Comparison of ENCODE assay signal across 26 cellular contexts in genomic region chr16:14315683-14316320, GRCh38.
"Had no signal": no experiment of that assay in that cellular context is flagged by ENCODE, and none has a peak within 500 bp of the region (broad histone marks: within the 10 kb centered on the region; RNA-seq: fewer than 3 reads in every experiment).

No MANE protein-coding gene starts in this region.

- H3K4me2 ChIP-seq: neural progenitor cell had no signal

- H3K4me1 ChIP-seq: parathyroid adenoma, right atrium auricular region, upper lobe of right lung had no signal

- H2AFZ ChIP-seq: neural progenitor cell, parathyroid adenoma had no signal

- H3K79me2 ChIP-seq: parathyroid adenoma had no signal

- ATAC-seq: left cardiac atrium; left lobe of liver; lower lobe of right lung; natural killer cell; sciatic nerve; stimulated activated naive B cell treated with anti-CD40 and anti-IgM and Interleukin-4, amounts not matched to agents 10 μg/mL and 1 μg/mL and 100 μg/mL, for 72 hours; stimulated activated naive CD8-positive, alpha-beta T cell treated with anti-CD3 and anti-CD28 coated beads, Interleukin-15, Interleukin-2, amounts not matched to agents 100 U/mL and 50 U/mL, for 24 hours; upper lobe of right lung had no signal

- H3K27me3 ChIP-seq: neural progenitor cell, right atrium auricular region, stomach, suprapubic skin, tibial artery, upper lobe of right lung had no signal

- DNase-seq: hippocampal formation; kidney glomerular epithelial cell; left cardiac atrium; lower lobe of right lung; mammary epithelial cell; mesenchymal stem cell; naive B cell; natural killer cell; nephron progenitor cell; occipital lobe; small intestine; stimulated activated CD4-positive, alpha-beta T cell treated with anti-CD3 and anti-CD28 coated beads, Interleukin-2, amount 100 ng/mL, for 24 hours; stimulated activated CD4-positive, alpha-beta T cell treated with anti-CD3 and anti-CD28 coated beads, Interleukin-4, amount 100 ng/mL, for 1 hour; stimulated activated naive B cell treated with anti-CD40 and anti-IgM and Interleukin-4, amounts not matched to agents 10 μg/mL and 1 μg/mL and 100 μg/mL, for 72 hours; stimulated activated naive CD8-positive, alpha-beta T cell treated with anti-CD3 and anti-CD28 coated beads, Interleukin-15, Interleukin-2, amounts not matched to agents 100 U/mL and 50 U/mL, for 24 hours; stomach; tibial artery; upper lobe of right lung had no signal

- H3K36me3 ChIP-seq: lower lobe of right lung, neural progenitor cell, neutrophil, right atrium auricular region, stomach, suprapubic skin, thoracic aorta, tibial artery, upper lobe of right lung had no signal

- H3K4me3 ChIP-seq: lower lobe of right lung, neural progenitor cell, right atrium auricular region, stomach, suprapubic skin, thoracic aorta, tibial artery, upper lobe of right lung had no signal

- H3K9me3 ChIP-seq: lower lobe of right lung, neutrophil, right atrium auricular region, stomach, suprapubic skin, thoracic aorta, tibial artery, upper lobe of right lung had no signal

- H3K27ac ChIP-seq: lower lobe of right lung, neural progenitor cell, neutrophil, parathyroid adenoma, right atrium auricular region, stomach, suprapubic skin, thoracic aorta, tibial artery, upper lobe of right lung had no signal

- H3K9ac ChIP-seq: neural progenitor cell, parathyroid adenoma had no signal
